Comparison of ENCODE assay signal across 1 cellular context in genomic region chr12:106758349-106758951, GRCh38.
TF ChIP-seq lines count a peak whose summit lies in the region.

No MANE protein-coding gene starts in this region.

TF ChIP-seq in WTC11, 78 proteins besides CTCF, POLR2A, EP300 and RAD21 (continued from another document):
- TF ChIP-seq, protein P1, sequence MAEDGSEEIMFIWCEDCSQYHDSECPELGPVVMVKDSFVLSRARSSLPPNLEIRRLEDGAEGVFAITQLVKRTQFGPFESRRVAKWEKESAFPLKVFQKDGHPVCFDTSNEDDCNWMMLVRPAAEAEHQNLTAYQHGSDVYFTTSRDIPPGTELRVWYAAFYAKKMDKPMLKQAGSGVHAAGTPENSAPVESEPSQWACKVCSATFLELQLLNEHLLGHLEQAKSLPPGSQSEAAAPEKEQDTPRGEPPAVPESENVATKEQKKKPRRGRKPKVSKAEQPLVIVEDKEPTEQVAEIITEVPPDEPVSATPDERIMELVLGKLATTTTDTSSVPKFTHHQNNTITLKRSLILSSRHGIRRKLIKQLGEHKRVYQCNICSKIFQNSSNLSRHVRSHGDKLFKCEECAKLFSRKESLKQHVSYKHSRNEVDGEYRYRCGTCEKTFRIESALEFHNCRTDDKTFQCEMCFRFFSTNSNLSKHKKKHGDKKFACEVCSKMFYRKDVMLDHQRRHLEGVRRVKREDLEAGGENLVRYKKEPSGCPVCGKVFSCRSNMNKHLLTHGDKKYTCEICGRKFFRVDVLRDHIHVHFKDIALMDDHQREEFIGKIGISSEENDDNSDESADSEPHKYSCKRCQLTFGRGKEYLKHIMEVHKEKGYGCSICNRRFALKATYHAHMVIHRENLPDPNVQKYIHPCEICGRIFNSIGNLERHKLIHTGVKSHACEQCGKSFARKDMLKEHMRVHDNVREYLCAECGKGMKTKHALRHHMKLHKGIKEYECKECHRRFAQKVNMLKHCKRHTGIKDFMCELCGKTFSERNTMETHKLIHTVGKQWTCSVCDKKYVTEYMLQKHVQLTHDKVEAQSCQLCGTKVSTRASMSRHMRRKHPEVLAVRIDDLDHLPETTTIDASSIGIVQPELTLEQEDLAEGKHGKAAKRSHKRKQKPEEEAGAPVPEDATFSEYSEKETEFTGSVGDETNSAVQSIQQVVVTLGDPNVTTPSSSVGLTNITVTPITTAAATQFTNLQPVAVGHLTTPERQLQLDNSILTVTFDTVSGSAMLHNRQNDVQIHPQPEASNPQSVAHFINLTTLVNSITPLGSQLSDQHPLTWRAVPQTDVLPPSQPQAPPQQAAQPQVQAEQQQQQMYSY (CRISPR knock-in tag; IDR thresholded peaks at IDR 0.05): no peak
- no peak for TF ChIP-seq EMX1 (CRISPR knock-in tag; IDR thresholded peaks at IDR 0.05)
- no peak for TF ChIP-seq ZNF425 (CRISPR knock-in tag; conservative IDR thresholded peaks at IDR 0.05)
- no peak for TF ChIP-seq MXD4 (CRISPR knock-in tag; IDR thresholded peaks at IDR 0.05; ENCODE audit: borderline replicate concordance)
- TF ChIP-seq CREM (CRISPR knock-in tag; IDR thresholded peaks at IDR 0.05): no peak
- no peak for TF ChIP-seq AFF4 (CRISPR knock-in tag; IDR thresholded peaks at IDR 0.05; ENCODE audit: borderline replicate concordance)
- TF ChIP-seq, protein P2, sequence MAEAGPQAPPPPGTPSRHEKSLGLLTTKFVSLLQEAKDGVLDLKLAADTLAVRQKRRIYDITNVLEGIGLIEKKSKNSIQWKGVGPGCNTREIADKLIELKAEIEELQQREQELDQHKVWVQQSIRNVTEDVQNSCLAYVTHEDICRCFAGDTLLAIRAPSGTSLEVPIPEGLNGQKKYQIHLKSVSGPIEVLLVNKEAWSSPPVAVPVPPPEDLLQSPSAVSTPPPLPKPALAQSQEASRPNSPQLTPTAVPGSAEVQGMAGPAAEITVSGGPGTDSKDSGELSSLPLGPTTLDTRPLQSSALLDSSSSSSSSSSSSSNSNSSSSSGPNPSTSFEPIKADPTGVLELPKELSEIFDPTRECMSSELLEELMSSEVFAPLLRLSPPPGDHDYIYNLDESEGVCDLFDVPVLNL (CRISPR knock-in tag; IDR thresholded peaks at IDR 0.05; ENCODE audit: borderline replicate concordance, low read depth): no peak
- no peak for TF ChIP-seq ATF1 (CRISPR knock-in tag; IDR thresholded peaks at IDR 0.05)
- no peak for TF ChIP-seq ARID4B (CRISPR knock-in tag; IDR thresholded peaks at IDR 0.05; ENCODE audit: borderline replicate concordance)
